15 cellular contexts compared by ENCODE assay signal in genomic region chr2:148602918-148603561, GRCh38. TPM values are rescaled to one million over a fixed set of nuclear protein-coding genes. Genes with fewer than 3 reads are reported as not detected.
DNase-seq lines count a peak whose midpoint lies in the region; ATAC-seq and TF ChIP-seq lines count a peak whose summit lies in the region.
"Had no signal": no experiment of that assay in that cellular context is flagged by ENCODE, and none has a peak within 500 bp of the region (broad histone marks: within the 10 kb centered on the region; RNA-seq: fewer than 3 reads in every experiment).

No MANE protein-coding gene starts in this region.

- POLR2A ChIA-PET in CD4-positive, alpha-beta T cell (lab: Charles Lee): no interaction called here

- no peak overlapping the region for H3K4me3 ChIP-seq in right cardiac atrium (ENCODE audit: low read length)
- H3K4me3 ChIP-seq: heart left ventricle, left lung, skin epidermis had no signal

- DNase-seq in right cardiac atrium (peak in 2 of 3 donors; percentile 18 to 43), Right ventricle myocardium superior (no peak), GDM1 (lab: John Stamatoyannopoulos, UW) (no peak), NCI-H2107 treated with DMSO at 0.1 percent for 48 hours (lab: John Stamatoyannopoulos, UW; ENCODE audit: unreplicated experiment) (no peak)
- peak; percentile 30 for DNase-seq in stimulated activated naive CD8-positive, alpha-beta T cell treated with anti-CD3 and anti-CD28 coated beads, Interleukin-15, Interleukin-2, amounts not matched to agents 100 U/mL and 50 U/mL, for 24 hours
- no peak for DNase-seq in CD4-positive, alpha-beta T cell
- DNase-seq: activated CD8-positive, alpha-beta memory T cell treated with anti-CD3 and anti-CD28 coated beads, Interleukin-2, amount 50 U/mL, for 48 hours; DND-41; heart left ventricle; left lung had no signal

- H3K9me3 ChIP-seq in right cardiac atrium (ENCODE audit: control insufficient read depth, low read length): no peaks in the 10 kb centered on the region
- H3K9me3 ChIP-seq in CD4-positive, alpha-beta T cell (ENCODE audit: control insufficient read depth, low read length): peaks cover 12% of the 10 kb centered on the region

- no peaks in the 10 kb centered on the region for H3K27me3 Mint-ChIP-seq in CD4-positive, alpha-beta T cell

- H3K4me1 Mint-ChIP-seq in CD4-positive, alpha-beta T cell (ENCODE audit: low read depth): no peaks in the 10 kb centered on the region
- H3K4me1 Mint-ChIP-seq: neural crest cell had no signal

- intact Hi-C loops in right cardiac atrium (cut with DNase I) (no loop called here), Right ventricle myocardium superior (cut with DNase I) (no loop called here)
- intact Hi-C loops in CD4-positive, alpha-beta T cell (cut with DNase I, micrococcal nuclease): no loop called here

- H3K4me1 ChIP-seq in right cardiac atrium (ENCODE audit: control insufficient read depth, insufficient read depth, low read length): no peaks in the 10 kb centered on the region
- H3K4me1 ChIP-seq: heart left ventricle, left lung had no signal

- H3K9me3 Mint-ChIP-seq in CD4-positive, alpha-beta T cell: peaks cover 6% of the 10 kb centered on the region

- H3K36me3 Mint-ChIP-seq in CD4-positive, alpha-beta T cell (ENCODE audit: low read depth): no peaks in the 10 kb centered on the region

- H3K4me3 Mint-ChIP-seq in CD4-positive, alpha-beta T cell: no peak overlapping the region
- H3K4me3 Mint-ChIP-seq: neural crest cell had no signal

- no peak for TF ChIP-seq CTCF in CD4-positive, alpha-beta T cell (IDR thresholded peaks at IDR 0.05)

- H3K27ac Mint-ChIP-seq in CD4-positive, alpha-beta T cell: no peak overlapping the region

- CTCF ChIA-PET in CD4-positive, alpha-beta T cell (lab: Charles Lee): interaction anchor here (1.8 kb wide), 1 partner anchor 13 kb away, joined by 3 read pairs; no protein-coding TSS in a partner anchor

- H3K27ac ChIP-seq in right cardiac atrium (ENCODE audit: low read length): no peak overlapping the region
- H3K27ac ChIP-seq in CD4-positive, alpha-beta T cell (ENCODE audit: low read depth, low read length): no peak overlapping the region
- H3K27ac ChIP-seq: heart left ventricle, left lung, skin epidermis had no signal

- no peaks in the 10 kb centered on the region for H3K27me3 ChIP-seq in right cardiac atrium (ENCODE audit: control insufficient read depth, insufficient read depth)
- H3K27me3 ChIP-seq in CD4-positive, alpha-beta T cell (ENCODE audit: control insufficient read depth, insufficient read depth, low read length): no peaks in the 10 kb centered on the region
- H3K27me3 ChIP-seq: heart left ventricle, left lung had no signal

- peak; percentile 31 to 51 for ATAC-seq in right cardiac atrium
- ATAC-seq in Right ventricle myocardium superior (ENCODE audit: poor library complexity): no peak
- peak; percentile 28 for ATAC-seq in GM21528 (IDR thresholded peaks at IDR 0.05; ENCODE audit: low FRiP score, unreplicated experiment)
- ATAC-seq in HG03521 (IDR thresholded peaks at IDR 0.05; ENCODE audit: unreplicated experiment): peak; percentile 26
- ATAC-seq in stimulated activated naive CD8-positive, alpha-beta T cell treated with anti-CD3 and anti-CD28 coated beads, Interleukin-15, Interleukin-2, amounts not matched to agents 100 U/mL and 50 U/mL, for 24 hours: peak; percentile 76
- ATAC-seq in CD4-positive, alpha-beta T cell (ENCODE audit: poor library complexity): no peak
- ATAC-seq: HCT116, heart left ventricle, left lung had no signal

- WGBS in right cardiac atrium: 74% methylated on average over 10 of the region's 10 CpGs

RNA-seq across cellular contexts. Expression of gene EPC2, which starts 41.5 kb away (rescaled TPM):
- total RNA-seq in right cardiac atrium (10 to 100 TPM; 23.5 to 27.8 (median 26.8) TPM), Right ventricle myocardium superior (18.5 TPM)
- 9.9 TPM for polyA plus RNA-seq in right cardiac atrium
- 10 to 100 TPM; 79.6 to 85.5 TPM for total RNA-seq in CD4-positive, alpha-beta T cell

Comparison
In these comparisons a context has a peak if more than half of its experiments do, and no peak if none do; other contexts are left out.
1. ATAC-seq: peak in right cardiac atrium (2 of 2), GM21528 (single experiment), HG03521 (single experiment) and stimulated activated naive CD8-positive, alpha-beta T cell treated with anti-CD3 and anti-CD28 coated beads, Interleukin-15, Interleukin-2, amounts not matched to agents 100 U/mL and 50 U/mL, for 24 hours (single experiment); none in Right ventricle myocardium superior (single experiment) and CD4-positive, alpha-beta T cell (single experiment).
2. DNase-seq: peak in right cardiac atrium (2 of 3) and stimulated activated naive CD8-positive, alpha-beta T cell treated with anti-CD3 and anti-CD28 coated beads, Interleukin-15, Interleukin-2, amounts not matched to agents 100 U/mL and 50 U/mL, for 24 hours (single experiment); none in Right ventricle myocardium superior (single experiment), GDM1 (single experiment), NCI-H2107 treated with DMSO at 0.1 percent for 48 hours (single experiment) and CD4-positive, alpha-beta T cell (0 of 10).